In the genomic region with DNA sequence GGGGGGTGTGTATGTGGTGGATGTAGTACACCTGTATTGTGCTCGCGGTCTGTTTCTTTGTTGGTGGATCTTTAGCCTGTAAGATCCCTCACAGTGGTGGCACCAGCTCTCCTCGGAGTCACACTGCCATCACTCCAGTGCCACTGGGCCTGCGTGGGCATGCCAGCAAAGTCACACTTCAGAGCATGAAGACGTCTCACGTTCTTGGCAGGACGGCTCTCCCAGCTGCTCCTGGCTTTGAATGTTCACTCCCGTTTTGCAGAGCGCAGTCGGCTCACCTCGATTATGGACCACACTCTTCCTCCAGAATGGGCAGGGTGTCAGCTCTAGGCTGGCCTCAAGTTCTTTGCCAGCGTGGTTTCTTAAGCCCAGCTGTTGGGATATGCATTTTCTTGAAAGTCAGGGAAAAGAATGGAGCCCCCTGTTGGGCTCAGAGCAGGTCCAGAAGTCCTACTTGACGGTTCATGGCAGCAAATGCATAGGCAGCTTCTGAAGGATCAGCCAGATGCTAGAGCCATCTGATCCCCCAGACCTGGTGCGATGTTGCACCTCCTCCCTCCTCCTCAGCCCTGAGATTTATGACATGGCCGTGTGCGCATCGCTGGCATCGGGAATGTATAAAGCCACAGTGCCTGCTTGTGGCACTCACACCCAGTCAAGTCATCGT, we compare ENCODE assay signal across 12 cellular contexts. TPM values are rescaled to one million over a fixed set of nuclear protein-coding genes. Genes with fewer than 3 reads are reported as not detected.
DNase-seq lines count a peak whose midpoint lies in the region; ATAC-seq and TF ChIP-seq lines count a peak whose summit lies in the region.
"Had no signal": no experiment of that assay in that cellular context is flagged by ENCODE, and none has a peak within 500 bp of the region (broad histone marks: within the 10 kb centered on the region; RNA-seq: fewer than 3 reads in every experiment).

No MANE protein-coding gene starts in this region.

- H3F3A ChIP-seq in GM23338 (replicated peaks; ENCODE audit: low read depth) = peaks cover 19% of the 10 kb centered on the region; the same call in 1 of the 2 replicates

- peak overlapping the region; percentile 39; the same call in 1 of the 2 replicates for H3K27ac ChIP-seq in GM23338 (ENCODE audit: low read depth)
- H3K27ac ChIP-seq in psoas muscle = peak overlapping the region; percentile 70
- H3K27ac ChIP-seq in CD4-positive, alpha-beta T cell (ENCODE audit: low read depth, low read length) = no peak overlapping the region

- POLR2A ChIA-PET in CD4-positive, alpha-beta T cell (lab: Charles Lee) = no interaction called here

- H3K27me3 ChIP-seq in GM23338 (ENCODE audit: insufficient read depth) (no peaks in the 10 kb centered on the region), psoas muscle (ENCODE audit: insufficient read depth in 3 of 3, low read length in 2 of 3) (no peaks in the 10 kb centered on the region)
- H3K27me3 ChIP-seq in CD4-positive, alpha-beta T cell (ENCODE audit: control insufficient read depth, insufficient read depth, low read length) = no peaks in the 10 kb centered on the region
- H3K27me3 ChIP-seq: upper lobe of left lung had no signal

- no peaks in the 10 kb centered on the region; the same call in 2 of the 3 replicates for H3K36me3 Mint-ChIP-seq in GM23338 (ENCODE audit: low read depth)
- peaks cover 3% of the 10 kb centered on the region for H3K36me3 Mint-ChIP-seq in CD4-positive, alpha-beta T cell (ENCODE audit: low read depth)
- H3K36me3 Mint-ChIP-seq: activated naive CD4-positive, alpha-beta T cell treated with anti-CD3 and anti-CD28 coated beads, Interleukin-2, amount 10 ng/mL, durations not matched to agents 7 days and 5 days had no signal

- ATAC-seq in GM23338 (no peak), psoas muscle (peak in 3 of 4 donors; percentile 40 to 58 (median 50))
- ATAC-seq in CD4-positive, alpha-beta T cell (ENCODE audit: poor library complexity) = no peak

- H3K79me2 ChIP-seq in GM23338 (replicated peaks; ENCODE audit: insufficient read depth) = peaks cover 16% of the 10 kb centered on the region

- intact Hi-C loops in psoas muscle (cut with DNase I) = loop anchor here (5.0 kb wide), 3 partner anchors 47 to 117 kb away; a partner anchor contains a TSS
- intact Hi-C loops in CD4-positive, alpha-beta T cell (cut with DNase I, micrococcal nuclease) = no loop called here

- H3K4me1 Mint-ChIP-seq in GM23338 = peaks cover 42% of the 10 kb centered on the region
- H3K4me1 Mint-ChIP-seq in CD4-positive, alpha-beta T cell (ENCODE audit: low read depth) = peaks cover 22% of the 10 kb centered on the region

- TF ChIP-seq CTCF in GM23338 (conservative IDR thresholded peaks at IDR 0.05; ENCODE audit: low read depth in 2 of 2) (peak in 1 of 2 experiments; percentile 15; a peak in 2 of 4 replicates), epithelial cell of esophagus (IDR thresholded peaks at IDR 0.05; ENCODE audit: insufficient read depth, low read depth, low read length, missing control alignments) (no peak), psoas muscle (IDR thresholded peaks at IDR 0.05) (no peak)
- no peak for TF ChIP-seq CTCF in CD4-positive, alpha-beta T cell (IDR thresholded peaks at IDR 0.05)

- H3K27ac Mint-ChIP-seq in GM23338 = peak overlapping the region; percentile 9
- no peak overlapping the region for H3K27ac Mint-ChIP-seq in CD4-positive, alpha-beta T cell
- H3K27ac Mint-ChIP-seq: activated naive CD4-positive, alpha-beta T cell treated with anti-CD3 and anti-CD28 coated beads, Interleukin-2, amount 10 ng/mL, durations not matched to agents 7 days and 5 days had no signal

- H2AFZ ChIP-seq in GM23338 = no peak overlapping the region

- 40 to 57% (median 44%) methylated on average over 19 of the region's 19 CpGs for WGBS in psoas muscle, 3 donors

- H3K4me3 ChIP-seq in GM23338 (no peak overlapping the region), epithelial cell of esophagus (ENCODE audit: low read length) (no peak overlapping the region), psoas muscle (no peak overlapping the region)
- H3K4me3 ChIP-seq: skin epidermis, upper lobe of left lung had no signal

- H3K4me2 ChIP-seq in GM23338 = 0 out of 2 replicates have a peak overlapping the region, but pooled peaks have one; percentile 22

- H3K9me3 Mint-ChIP-seq in GM23338 = no peaks in the 10 kb centered on the region
- H3K9me3 Mint-ChIP-seq in CD4-positive, alpha-beta T cell = no peaks in the 10 kb centered on the region
- H3K9me3 Mint-ChIP-seq: activated naive CD4-positive, alpha-beta T cell treated with anti-CD3 and anti-CD28 coated beads, Interleukin-2, amount 10 ng/mL, durations not matched to agents 7 days and 5 days had no signal

- H3K36me3 ChIP-seq in GM23338 (ENCODE audit: insufficient read depth) = no peaks in the 10 kb centered on the region
- no peaks in the 10 kb centered on the region for H3K36me3 ChIP-seq in psoas muscle (ENCODE audit: insufficient read depth in 1 of 2, low read depth in 1 of 2)
- H3K36me3 ChIP-seq: upper lobe of left lung had no signal

- H3K27me3 Mint-ChIP-seq in GM23338 (ENCODE audit: insufficient read depth, low read depth, poor library complexity) = peaks cover 9% of the 10 kb centered on the region
- H3K27me3 Mint-ChIP-seq in CD4-positive, alpha-beta T cell = no peaks in the 10 kb centered on the region
- H3K27me3 Mint-ChIP-seq: activated naive CD4-positive, alpha-beta T cell treated with anti-CD3 and anti-CD28 coated beads, Interleukin-2, amount 10 ng/mL, durations not matched to agents 7 days and 5 days had no signal

- H3K4me1 ChIP-seq in GM23338 (ENCODE audit: insufficient read depth) (peaks cover 34% of the 10 kb centered on the region), psoas muscle (peaks cover 85% of the 10 kb centered on the region)

- no peaks in the 10 kb centered on the region for H3K9me2 ChIP-seq in GM23338 (ENCODE audit: insufficient read depth)

- H4K20me1 ChIP-seq in GM23338 (replicated peaks; ENCODE audit: insufficient read depth) = peaks cover 5% of the 10 kb centered on the region

- DNase-seq in GM23338 (ENCODE audit: low spot score) (no peak), NCI-H524 treated with DMSO at 0.1 percent for 48 hours (lab: John Stamatoyannopoulos, UW) (peak; percentile 79), epithelial cell of esophagus (ENCODE audit: low read depth) (peak; percentile 29), psoas muscle (peak in 1 of 2 donors; percentile 77), NOMO-1 (lab: John Stamatoyannopoulos, UW; ENCODE audit: unreplicated experiment in 2 of 2) (no peak), mucosa of gallbladder (ENCODE audit: low spot score) (no peak)
- no peak for DNase-seq in effector CD8-positive, alpha-beta T cell (lab: John Stamatoyannopoulos, UW)
- no peak for DNase-seq in CD4-positive, alpha-beta T cell
- DNase-seq: activated naive CD4-positive, alpha-beta T cell treated with anti-CD3 and anti-CD28 coated beads, Interleukin-2, amount 10 ng/mL, durations not matched to agents 7 days and 5 days; cortex of kidney; upper lobe of left lung had no signal

- no peak overlapping the region; the same call in 2 of the 3 replicates for H3K4me3 Mint-ChIP-seq in GM23338
- no peak overlapping the region for H3K4me3 Mint-ChIP-seq in CD4-positive, alpha-beta T cell
- H3K4me3 Mint-ChIP-seq: activated naive CD4-positive, alpha-beta T cell treated with anti-CD3 and anti-CD28 coated beads, Interleukin-2, amount 10 ng/mL, durations not matched to agents 7 days and 5 days had no signal

- CTCF ChIA-PET in CD4-positive, alpha-beta T cell (lab: Charles Lee) = interaction anchor here (0.5 kb wide), 1 partner anchor 244 kb away, joined by 4 read pairs; no protein-coding TSS in a partner anchor

- no peaks in the 10 kb centered on the region for H3K9me3 ChIP-seq in psoas muscle
- H3K9me3 ChIP-seq in CD4-positive, alpha-beta T cell (ENCODE audit: control insufficient read depth, low read length) = no peaks in the 10 kb centered on the region
- H3K9me3 ChIP-seq: upper lobe of left lung had no signal

TF ChIP-seq in GM23338, 12 proteins besides CTCF, POLR2A, EP300 and RAD21 (continues in another document):
- TF ChIP-seq ZNF331 (CRISPR knock-in tag; IDR thresholded peaks at IDR 0.05; ENCODE audit: low read depth) = no peak

RNA-seq across cellular contexts. Expression of a gene that starts 40.4 kb away (rescaled TPM):
- total RNA-seq in GM23338 (2014; rRNA removed; shearing (Covaris generic)) = 5.0 and 5.6 TPM in 2 replicates
- polyA plus RNA-seq in GM23338 (2016; fragmentation: Nextera tagmentation; extraction: Ambion mirVana) (9.7 and 9.8 TPM in 2 replicates), psoas muscle (under 1 TPM in 2 of 3 donors, not detected in 1; 0.04 to 0.18 TPM)
- total RNA-seq in psoas muscle (under 1 TPM in 2 of 4 donors, not detected in 2; 0.18 to 0.23 TPM), mucosa of gallbladder (0.40 TPM)
- 1 to 10 TPM; 1.1 to 2.1 TPM for total RNA-seq in CD4-positive, alpha-beta T cell

Comparison
In these comparisons a context has a peak if more than half of its experiments do, and no peak if none do; other contexts are left out.
1. ATAC-seq: peak in psoas muscle (3 of 4); none in GM23338 (single experiment) and CD4-positive, alpha-beta T cell (single experiment).
2. DNase-seq: peak in NCI-H524 treated with DMSO at 0.1 percent for 48 hours (single experiment) and epithelial cell of esophagus (single experiment); none in GM23338 (single experiment), NOMO-1 (0 of 2), effector CD8-positive, alpha-beta T cell (single experiment), mucosa of gallbladder (single experiment) and CD4-positive, alpha-beta T cell (0 of 10).
3. intact Hi-C loops: an anchor here in psoas muscle (5.0 kb wide); none called in CD4-positive, alpha-beta T cell.